In genomic region chr7:99237876-99238275, GRCh38 we compare ENCODE assay signal across 10 cellular contexts. TPM values are rescaled to one million over a fixed set of nuclear protein-coding genes. Genes with fewer than 3 reads are reported as not detected.
"Had no signal": no experiment of that assay in that cellular context is flagged by ENCODE, and none has a peak within 500 bp of the region (broad histone marks: within the 10 kb centered on the region; RNA-seq: fewer than 3 reads in every experiment).

No MANE protein-coding gene starts in this region.

RNA-seq across cellular contexts. Expression of gene KPNA7, which starts 30.0 kb away (rescaled TPM):
- total RNA-seq: OCI-LY7, Right ventricle myocardium inferior, Right ventricle myocardium superior, RPMI7951, SJCRH30, SJSA1, SK-MEL-5 had no signal
- polyA plus RNA-seq: SK-N-SH had no signal

RNA-seq across cellular contexts. Expression of gene MYH16, which starts 34.8 kb away (rescaled TPM):
- total RNA-seq: OCI-LY7, Peyer's patch, Right ventricle myocardium inferior, Right ventricle myocardium superior, SJSA1, SK-MEL-5, T-cell had no signal
